15 cellular contexts compared by ENCODE assay signal in genomic region chr2:167856190-167856589, GRCh38.
"Had no signal": no experiment of that assay in that cellular context is flagged by ENCODE, and none has a peak within 500 bp of the region (broad histone marks: within the 10 kb centered on the region; RNA-seq: fewer than 3 reads in every experiment).

No MANE protein-coding gene starts in this region.

- H3K9ac ChIP-seq: neural progenitor cell had no signal

- H2AFZ ChIP-seq: neural progenitor cell had no signal

- H3K4me3 ChIP-seq: coronary artery, gastrocnemius medialis, heart right ventricle, lower lobe of right lung, neural progenitor cell, ovary, suprapubic skin, thyroid gland had no signal

- H3K27me3 ChIP-seq: gastrocnemius medialis, heart right ventricle, neural progenitor cell, ovary, suprapubic skin, thyroid gland had no signal

- DNase-seq: effector CD4-positive, alpha-beta T cell; gastrocnemius medialis; heart right ventricle; kidney glomerular epithelial cell; lower lobe of right lung; nucleus accumbens; ovary; right cardiac atrium; small intestine; stimulated activated CD4-positive, alpha-beta T cell treated with anti-CD3 and anti-CD28 coated beads, Interleukin-2, amount 100 ng/mL, for 48 hours; stimulated activated naive CD8-positive, alpha-beta T cell treated with anti-CD3 and anti-CD28 coated beads, Interleukin-15, Interleukin-2, amounts not matched to agents 100 U/mL and 50 U/mL, for 24 hours; thyroid gland had no signal

- H3K9me3 ChIP-seq: gastrocnemius medialis, heart right ventricle, lower lobe of right lung, ovary, suprapubic skin, thyroid gland had no signal

- H3K36me3 ChIP-seq: gastrocnemius medialis, heart right ventricle, lower lobe of right lung, neural progenitor cell, ovary, suprapubic skin, thyroid gland had no signal

- H3K27ac ChIP-seq: coronary artery, heart right ventricle, lower lobe of right lung, neural progenitor cell, ovary, suprapubic skin, thyroid gland had no signal

- H3K4me2 ChIP-seq: neural progenitor cell had no signal

- H3K4me1 ChIP-seq: heart right ventricle, lower lobe of right lung, suprapubic skin, thyroid gland had no signal
